In genomic region chr4:76023381-76023780, GRCh38 we compare ENCODE assay signal across 16 cellular contexts. TPM values are rescaled to one million over a fixed set of nuclear protein-coding genes. Genes with fewer than 3 reads are reported as not detected.
DNase-seq lines count a peak whose midpoint lies in the region; ATAC-seq, FAIRE-seq and TF ChIP-seq lines count a peak whose summit lies in the region.
"Had no signal": no experiment of that assay in that cellular context is flagged by ENCODE, and none has a peak within 500 bp of the region (broad histone marks: within the 10 kb centered on the region; RNA-seq: fewer than 3 reads in every experiment).

Gene CXCL10, minus strand, starts transcription at chr4:76023497. Its CDS starts 66 bp downstream, at chr4:76023431.

- H2AK5ac ChIP-seq in H1 (ENCODE audit: low read depth, low read length), result no peak within 1 kb of the TSS

- ATAC-seq in pancreas, result peak; percentile 35 to 84 (median 53)
- no peak for ATAC-seq in GM19328 (IDR thresholded peaks at IDR 0.05; ENCODE audit: unreplicated experiment)
- no peak for ATAC-seq in HG02571 (IDR thresholded peaks at IDR 0.05; ENCODE audit: unreplicated experiment)
- no peak for ATAC-seq in GM21529 (IDR thresholded peaks at IDR 0.05; ENCODE audit: unreplicated experiment)
- ATAC-seq: naive thymus-derived CD8-positive, alpha-beta T cell had no signal

- H3K36me3 ChIP-seq in H1 (ENCODE audit: control insufficient read depth in 2 of 4, insufficient read depth in 4 of 4, low read length in 3 of 4), result no peaks in the 10 kb centered on the region
- H3K36me3 ChIP-seq in pancreas, result no peaks in the 10 kb centered on the region

- H2BK15ac ChIP-seq in H1 (ENCODE audit: low read length), result no peak within 1 kb of the TSS

- TF ChIP-seq EP300 in H1 (IDR thresholded peaks at IDR 0.05; ENCODE audit: borderline replicate concordance in 1 of 2, low read depth in 2 of 2, low read length in 2 of 2), result no peak

- no peaks in the 10 kb centered on the region for H3K23me2 ChIP-seq in H1 (ENCODE audit: low read depth, low read length)

- H3K27me3 ChIP-seq in H1 (replicated peaks in 1 of 4; ENCODE audit: control insufficient read depth in 3 of 4, extremely low read depth in 1 of 4, insufficient read depth in 3 of 4, low read length in 3 of 4) (no peaks in the 10 kb centered on the region), pancreas (no peaks in the 10 kb centered on the region)

- TF ChIP-seq RAD21 in H1 (IDR thresholded peaks at IDR 0.05 in 1 of 2, conservative IDR thresholded peaks at IDR 0.05 in 1 of 2; ENCODE audit: low read depth in 2 of 2, low read length in 2 of 2), result no peak

- H2BK5ac ChIP-seq in H1 (ENCODE audit: low read depth, low read length), result no peak within 1 kb of the TSS

- no peaks in the 10 kb centered on the region for H4K20me1 ChIP-seq in H1 (replicated peaks in 1 of 2; ENCODE audit: control insufficient read depth in 1 of 2, insufficient read depth in 2 of 2, low read length in 2 of 2)

- FAIRE-seq in H1 (lab: Jason Lieb, UNC) (no peak), pancreas (lab: Jason Lieb, UNC) (no peak)

- no peak within 1 kb of the TSS for H3K18ac ChIP-seq in H1 (ENCODE audit: extremely low read depth, low read length)

- no peaks in the 10 kb centered on the region for H3K4me1 ChIP-seq in H1 (replicated peaks in 1 of 4; ENCODE audit: control insufficient read depth in 3 of 4, insufficient read depth in 4 of 4, low read length in 3 of 4)
- no peaks in the 10 kb centered on the region for H3K4me1 ChIP-seq in pancreas

- H2AFZ ChIP-seq in H1 (ENCODE audit: low read length), result peak within 1 kb of the TSS; percentile 76; the same call in 1 of the 2 replicates

- no peak within 1 kb of the TSS for H4K91ac ChIP-seq in H1 (replicated peaks; ENCODE audit: insufficient read length, low read length)

- no peaks in the 10 kb centered on the region for H3K79me1 ChIP-seq in H1 (ENCODE audit: low read depth, low read length)

- H2BK12ac ChIP-seq in H1 (ENCODE audit: low read depth, low read length), result no peak within 1 kb of the TSS

- no peak within 1 kb of the TSS for H2BK120ac ChIP-seq in H1 (replicated peaks; ENCODE audit: low read depth, low read length)

- 71% methylated on average over 3 of the region's 3 CpGs; no CpG with 5 or more reads in 1 of the 2 experiments for WGBS in H1 (ENCODE audit: extremely low coverage in 1 of 2, insufficient coverage in 1 of 2, insufficient read length in 1 of 2, insufficient replicate concordance in 2 of 2, low coverage in 1 of 2, low lambda C conversion rate in 2 of 2, missing lambda C conversion rate in 1 of 2), 2 experiments
- 37 to 45% methylated on average over 3 of the region's 3 CpGs for WGBS in pancreas, 2 donors

- no peak within 1 kb of the TSS for H3K4me2 ChIP-seq in H1 (ENCODE audit: insufficient read depth in 1 of 2, low read depth in 2 of 2, low read length in 2 of 2)

- TF ChIP-seq POLR2A in H1 (IDR thresholded peaks at IDR 0.05; ENCODE audit: control extremely low read depth in 1 of 2, low read depth in 2 of 2, low read length in 2 of 2), result no peak

- H3K4me3 ChIP-seq in H1 (ENCODE audit: extremely low read depth in 1 of 4, insufficient read depth in 2 of 4, low read depth in 3 of 4, low read length in 4 of 4), result no peak within 1 kb of the TSS
- H3K4me3 ChIP-seq in pancreas, result no peak within 1 kb of the TSS
- H3K4me3 ChIP-seq: skin epidermis had no signal

- CTCF ChIA-PET in H1 (lab: Charles Lee; ENCODE audit: partially characterized antibody), result interaction anchor here (1.7 kb wide), 1 partner anchor 27 kb away, joined by 4 read pairs; no protein-coding TSS in a partner anchor

- H3K4ac ChIP-seq in H1 (replicated peaks; ENCODE audit: insufficient read length, low read depth, low read length), result no peak within 1 kb of the TSS

- no peak within 1 kb of the TSS for H3K14ac ChIP-seq in H1 (ENCODE audit: insufficient read length)

- H2BK20ac ChIP-seq in H1 (ENCODE audit: low read length), result no peak within 1 kb of the TSS

- DNase-seq in T-helper 1 cell (no peak), M059J (ENCODE audit: low read depth) (peak; percentile 9), H1 (ENCODE audit: low read depth in 1 of 2, low spot score in 2 of 2) (no peak), pancreas (no peak)
- DNase-seq: 8988T; DMS 273 treated with DMSO at 0.1 percent for 48 hours; erythroblast; naive thymus-derived CD8-positive, alpha-beta T cell; NCI-H2081 treated with DMSO at 0.1 percent for 48 hours; T-helper 9 cell had no signal

- no peak within 1 kb of the TSS for H4K8ac ChIP-seq in H1 (ENCODE audit: extremely low read depth, insufficient read depth, low read length)

- no peaks in the 10 kb centered on the region for H3K79me2 ChIP-seq in H1 (ENCODE audit: control insufficient read depth in 1 of 2, insufficient read depth in 2 of 2, low read length in 2 of 2)

- H3K23ac ChIP-seq in H1 (ENCODE audit: insufficient read length), result no peak within 1 kb of the TSS

- no peak for TF ChIP-seq CTCF in H1 (IDR thresholded peaks at IDR 0.05; ENCODE audit: control extremely low read depth in 1 of 3, insufficient read depth in 1 of 3, low read depth in 1 of 3, low read length in 3 of 3)
- TF ChIP-seq CTCF in pancreas (IDR thresholded peaks at IDR 0.05), result no peak

- H3K56ac ChIP-seq in H1 (replicated peaks; ENCODE audit: insufficient read length, low read depth, low read length), result no peak within 1 kb of the TSS

- no peak within 1 kb of the TSS for H3K9ac ChIP-seq in H1 (replicated peaks in 1 of 4; ENCODE audit: extremely low read depth in 1 of 4, low read depth in 3 of 4, low read length in 3 of 4)

- H3K27ac ChIP-seq in H1 (ENCODE audit: low read depth, low read length) (no peak within 1 kb of the TSS), pancreas (no peak within 1 kb of the TSS)
- H3K27ac ChIP-seq: skin epidermis had no signal

- no peaks in the 10 kb centered on the region for H3K9me3 ChIP-seq in H1 (ENCODE audit: insufficient read depth in 2 of 2, low read depth in 1 of 2, low read length in 1 of 2)
- H3K9me3 ChIP-seq in pancreas, result no peaks in the 10 kb centered on the region

- POLR2A ChIA-PET in H1 (lab: Charles Lee; ENCODE audit: partially characterized antibody), result no interaction called here

- no peak within 1 kb of the TSS for H4K5ac ChIP-seq in H1 (ENCODE audit: insufficient read length, low read depth, low read length)

- intact Hi-C loops in T-helper 1 cell treated with Interleukin-12 subunit alpha and Interleukin-12 subunit beta and Interleukin-4 antibody, amounts not matched to agents 30 ng/mL and 1 ng/mL, for 36 hours (cut with micrococcal nuclease), result loop anchor here (1.0 to 2.0 kb wide), 2 partner anchors 11 to 33 kb away; partner anchors contain the start of gene SDAD1
- intact Hi-C loops in pancreas (cut with DNase I), result no loop called here

TF ChIP-seq in H1, 55 proteins besides CTCF, POLR2A, EP300 and RAD21:
- TF ChIP-seq E2F6 (IDR thresholded peaks at IDR 0.05) (0 out of 2 replicates have a peak, but pooled peaks have one; percentile 21), SIN3A (conservative IDR thresholded peaks at IDR 0.05 in 1 of 2, IDR thresholded peaks at IDR 0.05 in 1 of 2; ENCODE audit: low read depth in 1 of 2, low read length in 2 of 2) (no peak), TCF12 (IDR thresholded peaks at IDR 0.05; ENCODE audit: low read depth, low read length) (no peak)

RNA-seq across cellular contexts. Expression of gene CXCL10, which starts in this region (rescaled TPM):
- 9.8 and 10.5 TPM in 2 replicates for total RNA-seq in T-helper 1 cell treated with Interleukin-12 subunit alpha and Interleukin-12 subunit beta and Interleukin-4 antibody, amounts not matched to agents 30 ng/mL and 1 ng/mL, for 36 hours
- total RNA-seq in M059J (2014; rRNA removed; shearing (Covaris generic)), result 1.1 and 5.4 TPM in 2 replicates
- not detected in 2 replicates for total RNA-seq in H1 (2021; fragmentation: NEBNext Ultra II Directional; extraction: Animal tissue kit (Norgen Biotek cat#: 25700))
- polyA plus RNA-seq in H1 (2011; rRNA removed), result not detected in 2 replicates
- not detected for polyA plus RNA-seq in H1 (2011; cell fraction: cytosol; rRNA removed)
- not detected for polyA plus RNA-seq in H1 (2011; cell fraction: nucleus; rRNA removed)
- polyA plus RNA-seq in H1 (2012, experiment 1 of 2), result not detected in 4 replicates
- polyA plus RNA-seq in H1 (2012, experiment 2 of 2), result not detected
- polyA plus RNA-seq in H1 (2013, experiment 1 of 2), result not detected
- polyA plus RNA-seq in H1 (2013, experiment 2 of 2), result not detected
- not detected in 2 replicates for polyA minus RNA-seq in H1 (2011; rRNA and poly(A)+ RNA removed)
- polyA minus RNA-seq in H1 (2011; cell fraction: cytosol; rRNA and poly(A)+ RNA removed), result not detected
- polyA minus RNA-seq in H1 (2011; cell fraction: nucleus; rRNA and poly(A)+ RNA removed), result not detected
- 1 to 10 TPM in 1 of 6 donors, under 1 TPM in 2, not detected in 3; 0.38 to 1.7 (median 0.83) TPM for total RNA-seq in pancreas
- under 1 TPM; 0.19 to 0.34 TPM for polyA plus RNA-seq in pancreas
- total RNA-seq: LHCN-M2; naive thymus-derived CD8-positive, alpha-beta T cell had no signal
- polyA plus RNA-seq: naive thymus-derived CD8-positive, alpha-beta T cell had no signal

Comparison
In these comparisons a context has a peak if more than half of its experiments do, and no peak if none do; other contexts are left out.
1. ATAC-seq: peak in pancreas (4 of 4); none in GM19328 (single experiment), HG02571 (single experiment) and GM21529 (single experiment).